2 cellular contexts compared by ENCODE assay signal in the genomic region with DNA sequence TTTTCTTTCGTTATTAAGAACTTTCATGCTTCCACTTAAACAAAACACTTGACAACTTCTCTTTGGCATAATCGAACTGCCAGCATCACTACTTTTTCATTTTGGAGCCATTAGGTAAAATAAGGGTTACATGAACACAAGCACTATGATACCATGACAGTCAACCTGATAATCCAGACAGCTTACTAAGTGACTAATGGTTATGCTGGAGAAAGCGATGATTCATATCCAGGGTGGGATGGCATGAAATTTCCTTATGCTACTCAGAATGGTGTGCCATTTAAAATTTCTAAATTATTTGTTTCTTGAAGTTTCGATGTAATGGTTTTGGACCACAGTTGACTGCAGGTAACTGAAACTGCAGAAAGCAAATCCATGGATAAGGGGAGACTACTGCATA. TPM values are rescaled to one million over a fixed set of nuclear protein-coding genes. Genes with fewer than 3 reads are reported as not detected.
"Had no signal": no experiment of that assay in that cellular context is flagged by ENCODE, and none has a peak within 500 bp of the region (broad histone marks: within the 10 kb centered on the region; RNA-seq: fewer than 3 reads in every experiment).

No MANE protein-coding gene starts in this region.

RNA-seq across cellular contexts. Expression of gene TMEM45B, which starts 15.6 kb away (rescaled TPM):
- total RNA-seq: activated CD8-positive, alpha-beta T cell treated with anti-CD3 and anti-CD28 coated beads, Interleukin-2, amount 10 ng/mL, durations not matched to agents 7 days and 5 days; SJSA1 had no signal
